ENCODE assay signal across 8 cellular contexts in genomic region chr7:94301024-94301588, GRCh38.
DNase-seq lines count a peak whose midpoint lies in the region; FAIRE-seq and TF ChIP-seq lines count a peak whose summit lies in the region.

No MANE protein-coding gene starts in this region.

- H3K27me3 ChIP-seq in ACC112 (ENCODE audit: insufficient read depth, low read length): no peaks in the 10 kb centered on the region
- no peaks in the 10 kb centered on the region for H3K27me3 ChIP-seq in MG63

- H3K36me3 Mint-ChIP-seq in endothelial cell (ENCODE audit: low read depth, unreplicated experiment): peaks cover 6% of the 10 kb centered on the region
- H3K36me3 Mint-ChIP-seq in activated T-cell treated with anti-CD3 and anti-CD28 coated beads, Interleukin-2, amount 50 U/mL, for 24 hours (ENCODE audit: low read depth): no peaks in the 10 kb centered on the region

- peak; percentile 91 for DNase-seq in MG63
- DNase-seq in endothelial cell (ENCODE audit: low spot score): peak; percentile 26
- DNase-seq in GM19239 (ENCODE audit: insufficient read length, low spot score): no peak
- DNase-seq in activated T-cell treated with anti-CD3 and anti-CD28 coated beads, Interleukin-2, amount 50 U/mL, for 24 hours: no peak
- no peak for DNase-seq in NK-92 (lab: John Stamatoyannopoulos, UW; ENCODE audit: unreplicated experiment)
- DNase-seq in GM10266 (ENCODE audit: extremely low spot score): no peak

- no peak overlapping the region for H3K4me3 Mint-ChIP-seq in endothelial cell (ENCODE audit: unreplicated experiment)
- no peak overlapping the region for H3K4me3 Mint-ChIP-seq in activated T-cell treated with anti-CD3 and anti-CD28 coated beads, Interleukin-2, amount 50 U/mL, for 24 hours

- H3K27ac Mint-ChIP-seq in endothelial cell (ENCODE audit: unreplicated experiment): peak overlapping the region; percentile 75
- H3K27ac Mint-ChIP-seq in activated T-cell treated with anti-CD3 and anti-CD28 coated beads, Interleukin-2, amount 50 U/mL, for 24 hours: no peak overlapping the region

- no peaks in the 10 kb centered on the region for H3K27me3 Mint-ChIP-seq in endothelial cell (ENCODE audit: unreplicated experiment)
- H3K27me3 Mint-ChIP-seq in activated T-cell treated with anti-CD3 and anti-CD28 coated beads, Interleukin-2, amount 50 U/mL, for 24 hours: peaks cover 8% of the 10 kb centered on the region

- no peak overlapping the region for H2AFZ ChIP-seq in ACC112 (ENCODE audit: low read length, unreplicated experiment)

- H3K9me3 ChIP-seq in MG63: no peaks in the 10 kb centered on the region
- H3K9me3 ChIP-seq in mesodermal cell (ENCODE audit: control insufficient read depth, low read length): no peaks in the 10 kb centered on the region

- H3K79me2 ChIP-seq in ACC112 (ENCODE audit: control insufficient read depth, insufficient read depth, low read length, unreplicated experiment): no peaks in the 10 kb centered on the region

- TF ChIP-seq CTCF in endothelial cell (IDR thresholded peaks at IDR 0.05; ENCODE audit: unreplicated experiment) (no peak), GM10266 (IDR thresholded peaks at IDR 0.05; ENCODE audit: control insufficient read depth, insufficient read depth, low read depth, missing control alignments) (no peak)

- H3K27ac ChIP-seq in ACC112 (ENCODE audit: low read depth, low read length) (peak overlapping the region; percentile 95), mesodermal cell (ENCODE audit: low read depth, low read length, severe bottlenecking) (peak overlapping the region; percentile 93)

- no peaks in the 10 kb centered on the region for H3K36me3 ChIP-seq in ACC112 (ENCODE audit: insufficient read depth, low read length)
- H3K36me3 ChIP-seq in MG63: no peaks in the 10 kb centered on the region
- no peaks in the 10 kb centered on the region for H3K36me3 ChIP-seq in mesodermal cell (ENCODE audit: control insufficient read depth, insufficient read depth, low read length)

- H3K9me3 Mint-ChIP-seq in endothelial cell (ENCODE audit: unreplicated experiment): no peaks in the 10 kb centered on the region
- H3K9me3 Mint-ChIP-seq in activated T-cell treated with anti-CD3 and anti-CD28 coated beads, Interleukin-2, amount 50 U/mL, for 24 hours: no peaks in the 10 kb centered on the region

- WGBS in mesodermal cell (ENCODE audit: insufficient coverage in 2 of 2), 2 experiments: 0 to 10% methylated on average over 3 of the region's 6 CpGs

- peak overlapping the region; percentile 60 for H3K4me3 ChIP-seq in ACC112 (ENCODE audit: low read depth, low read length)
- H3K4me3 ChIP-seq in MG63: no peak overlapping the region
- H3K4me3 ChIP-seq in mesodermal cell (ENCODE audit: extremely low read depth, insufficient read depth, low read length, poor library complexity, severe bottlenecking): no peak overlapping the region

- peaks cover 82% of the 10 kb centered on the region for H3K4me1 ChIP-seq in ACC112 (ENCODE audit: control insufficient read depth, insufficient read depth, low read length, unreplicated experiment)
- peaks cover 49% of the 10 kb centered on the region for H3K4me1 ChIP-seq in mesodermal cell (ENCODE audit: control insufficient read depth, insufficient read depth, low read length, poor library complexity, severe bottlenecking)

- no peak for FAIRE-seq in GM19239 (lab: Jason Lieb, UNC)

- H3K4me1 Mint-ChIP-seq in endothelial cell (ENCODE audit: unreplicated experiment): peaks cover 32% of the 10 kb centered on the region
- no peaks in the 10 kb centered on the region for H3K4me1 Mint-ChIP-seq in activated T-cell treated with anti-CD3 and anti-CD28 coated beads, Interleukin-2, amount 50 U/mL, for 24 hours (ENCODE audit: low read depth)

Comparison
In these comparisons a context has a peak if more than half of its experiments do, and no peak if none do; other contexts are left out.
1. DNase-seq: peak in MG63 (single experiment) and endothelial cell (single experiment); none in GM19239 (single experiment), activated T-cell treated with anti-CD3 and anti-CD28 coated beads, Interleukin-2, amount 50 U/mL, for 24 hours (single experiment), NK-92 (single experiment) and GM10266 (single experiment).